Comparison of ENCODE assay signal across 8 cellular contexts in genomic region chr1:50968884-50969610, GRCh38. TPM values are rescaled to one million over a fixed set of nuclear protein-coding genes. Genes with fewer than 3 reads are reported as not detected.
DNase-seq lines count a peak whose midpoint lies in the region; ATAC-seq and TF ChIP-seq lines count a peak whose summit lies in the region.

No MANE protein-coding gene starts in this region.

- peaks cover 4% of the 10 kb centered on the region in 2 donors for H3K36me3 Mint-ChIP-seq in activated T-cell treated with anti-CD3 and anti-CD28 coated beads, Interleukin-2, amount 50 U/mL, for 72 hours (ENCODE audit: insufficient read depth in 2 of 2)
- no peaks in the 10 kb centered on the region for H3K36me3 Mint-ChIP-seq in nephron (ENCODE audit: low read depth)

- H3K4me3 Mint-ChIP-seq in activated T-cell treated with anti-CD3 and anti-CD28 coated beads, Interleukin-2, amount 50 U/mL, for 72 hours = peak overlapping the region; percentile 93 to 97
- H3K4me3 Mint-ChIP-seq in nephron = peak overlapping the region; percentile 88 to 95 (median 93)

- DNase-seq in NCI-H146 (lab: John Stamatoyannopoulos, UW) (peak; percentile 68), NCI-H146 treated with DMSO at 0.1 percent for 48 hours (lab: John Stamatoyannopoulos, UW; ENCODE audit: unreplicated experiment) (no peak), NCI-H748 (lab: John Stamatoyannopoulos, UW; ENCODE audit: unreplicated experiment) (peak; percentile 74), fibroblast of peridontal ligament (ENCODE audit: extremely low read depth) (peak; percentile 13), ureter (ENCODE audit: low spot score) (peak; percentile 51)
- DNase-seq in activated T-cell treated with anti-CD3 and anti-CD28 coated beads, Interleukin-2, amount 50 U/mL, for 72 hours = peak; percentile 55 to 57

- H3K27ac Mint-ChIP-seq in activated T-cell treated with anti-CD3 and anti-CD28 coated beads, Interleukin-2, amount 50 U/mL, for 72 hours = peak overlapping the region; percentile 94
- peak overlapping the region in 1 of 3 experiments; percentile 77 for H3K27ac Mint-ChIP-seq in nephron

- no peak for TF ChIP-seq CTCF in nephron (IDR thresholded peaks at IDR 0.05; ENCODE audit: unreplicated experiment in 3 of 3)

- no peaks in the 10 kb centered on the region for H3K9me3 Mint-ChIP-seq in activated T-cell treated with anti-CD3 and anti-CD28 coated beads, Interleukin-2, amount 50 U/mL, for 72 hours
- no peaks in the 10 kb centered on the region for H3K9me3 Mint-ChIP-seq in nephron

- ATAC-seq in HG02623 (IDR thresholded peaks at IDR 0.05; ENCODE audit: unreplicated experiment) = peak; percentile 24
- peak; percentile 43 to 53 for ATAC-seq in activated T-cell treated with anti-CD3 and anti-CD28 coated beads, Interleukin-2, amount 50 U/mL, for 72 hours (replicated peaks in 1 of 2)

- peaks cover 33% of the 10 kb centered on the region for H3K4me1 Mint-ChIP-seq in activated T-cell treated with anti-CD3 and anti-CD28 coated beads, Interleukin-2, amount 50 U/mL, for 72 hours (ENCODE audit: low read depth)
- H3K4me1 Mint-ChIP-seq in nephron = peaks cover 14% of the 10 kb centered on the region

- peaks cover 26% of the 10 kb centered on the region for H3K27me3 Mint-ChIP-seq in activated T-cell treated with anti-CD3 and anti-CD28 coated beads, Interleukin-2, amount 50 U/mL, for 72 hours (ENCODE audit: low read depth)
- peaks cover 94% of the 10 kb centered on the region for H3K27me3 Mint-ChIP-seq in nephron (ENCODE audit: low read depth)

RNA-seq across cellular contexts. Expression of gene CDKN2C, which starts 1.0 kb away (rescaled TPM):
- 10 to 100 TPM; 11.2 to 13.7 TPM for total RNA-seq in activated T-cell treated with anti-CD3 and anti-CD28 coated beads, Interleukin-2, amount 50 U/mL, for 72 hours
- 11.0 TPM for total RNA-seq in ureter

RNA-seq across cellular contexts. Expression of gene FAF1, which starts 9.0 kb away (rescaled TPM):
- 10 to 100 TPM; 65.7 to 83.0 TPM for total RNA-seq in activated T-cell treated with anti-CD3 and anti-CD28 coated beads, Interleukin-2, amount 50 U/mL, for 72 hours
- total RNA-seq in ureter = 80.6 TPM
